10 cellular contexts compared by ENCODE assay signal in the genomic region with DNA sequence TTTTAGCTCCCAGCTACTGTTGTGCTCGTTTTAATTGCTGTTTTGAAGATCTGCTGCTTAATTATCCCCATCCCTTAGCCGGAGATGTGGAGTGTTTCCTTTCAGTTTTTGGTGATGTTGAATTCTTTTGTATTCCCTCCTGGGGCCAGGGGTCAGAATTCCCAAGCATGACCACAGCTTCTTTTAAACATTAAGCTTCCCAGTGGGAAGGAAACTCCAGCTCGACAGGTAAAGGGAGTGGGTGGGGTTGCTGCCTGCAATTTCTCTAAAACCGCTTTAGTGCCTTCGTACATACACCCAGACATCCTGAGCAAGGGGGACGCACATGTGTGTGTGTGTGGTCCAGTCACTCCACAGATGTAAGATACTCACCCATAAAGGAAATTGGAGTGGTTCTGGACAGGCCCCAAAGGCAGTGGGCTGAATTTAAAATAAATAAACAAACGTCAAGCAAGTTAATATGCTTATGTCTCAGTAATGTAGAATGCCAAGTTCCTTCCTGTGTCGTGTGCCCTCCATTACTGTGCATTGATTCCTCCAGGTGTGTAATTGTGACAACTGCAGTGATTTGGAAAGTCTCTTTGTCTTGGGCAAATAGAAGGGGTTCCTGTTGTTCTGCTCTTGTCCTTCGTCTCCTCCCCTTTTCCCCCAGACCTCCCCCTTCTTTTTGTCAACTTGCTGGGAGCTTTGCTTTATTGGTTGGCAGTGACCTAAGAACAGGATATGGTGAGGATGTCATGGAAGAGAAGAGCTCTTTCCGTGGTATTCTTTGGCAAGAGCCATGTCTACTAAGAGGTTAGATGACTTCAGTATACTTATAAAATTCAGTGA. TPM values are rescaled to one million over a fixed set of nuclear protein-coding genes. Genes with fewer than 3 reads are reported as not detected.
DNase-seq lines count a peak whose midpoint lies in the region; TF ChIP-seq lines count a peak whose summit lies in the region.
"Had no signal": no experiment of that assay in that cellular context is flagged by ENCODE, and none has a peak within 500 bp of the region (broad histone marks: within the 10 kb centered on the region; RNA-seq: fewer than 3 reads in every experiment).

No MANE protein-coding gene starts in this region.

- H3K18ac ChIP-seq in neuronal stem cell (ENCODE audit: low read length) = no peak overlapping the region

- H4K91ac ChIP-seq in neuronal stem cell (ENCODE audit: low read depth, low read length, poor library complexity) = no peak overlapping the region

- no peaks in the 10 kb centered on the region for H3K27me3 ChIP-seq in dorsolateral prefrontal cortex
- no peaks in the 10 kb centered on the region for H3K27me3 ChIP-seq in neuronal stem cell (ENCODE audit: control insufficient read depth in 3 of 3, insufficient read depth in 3 of 3, low read depth in 1 of 3, low read length in 3 of 3)

- H2AK5ac ChIP-seq in neuronal stem cell (ENCODE audit: low read depth, low read length) = no peak overlapping the region

- peak overlapping the region in 44 of 59 donors; percentile 3 to 97 (median 72) for H3K27ac ChIP-seq in dorsolateral prefrontal cortex
- no peak overlapping the region for H3K27ac ChIP-seq in neuronal stem cell (replicated peaks; ENCODE audit: low read length)
- H3K27ac ChIP-seq: WERI-Rb-1 had no signal

- H2AFZ ChIP-seq in neuronal stem cell (ENCODE audit: low read length) = no peak overlapping the region

- WGBS in neuronal stem cell (ENCODE audit: extremely low coverage in 2 of 2, insufficient read length in 2 of 2, insufficient replicate concordance in 1 of 2), 2 donors = no CpG with 5 or more reads among the region's 10 CpGs

- H3K36me3 ChIP-seq in neuronal stem cell (replicated peaks in 1 of 2; ENCODE audit: control insufficient read depth in 2 of 2, insufficient read depth in 2 of 2, low read length in 2 of 2) = peaks cover 16 to 88% of the 10 kb centered on the region in 2 donors

- TF ChIP-seq CTCF in LNCaP clone FGC (IDR thresholded peaks at IDR 0.05; ENCODE audit: control insufficient read depth, extremely low read depth, insufficient read depth) (no peak), dorsolateral prefrontal cortex (IDR thresholded peaks at IDR 0.05 in 54 of 56, conservative IDR thresholded peaks at IDR 0.05 in 2 of 56; ENCODE audit: low read depth in 1 of 56, partially characterized antibody in 56 of 56) (no peak)

- H3K14ac ChIP-seq in neuronal stem cell (ENCODE audit: low read length) = no peak overlapping the region

- H3K79me1 ChIP-seq in neuronal stem cell (ENCODE audit: low read depth, low read length) = no peaks in the 10 kb centered on the region

- peak; percentile 69 for DNase-seq in EH (ENCODE audit: low read depth)
- peak; percentile 98 for DNase-seq in LNCaP clone FGC (ENCODE audit: low read depth)
- DNase-seq in dorsolateral prefrontal cortex = no peak
- peak; percentile 29 for DNase-seq in neuronal stem cell (ENCODE audit: low spot score)
- no peak for DNase-seq in NCI-H2107 (lab: John Stamatoyannopoulos, UW)
- no peak for DNase-seq in effector CD4-positive, alpha-beta T cell
- no peak for DNase-seq in NCI-H1105 (lab: John Stamatoyannopoulos, UW)
- DNase-seq: caudate nucleus, NCI-H524, WERI-Rb-1 had no signal

- H2BK15ac ChIP-seq in neuronal stem cell (ENCODE audit: low read length) = no peak overlapping the region

- no peak overlapping the region for H3K9ac ChIP-seq in neuronal stem cell (ENCODE audit: low read depth, low read length, poor library complexity)

- no peak overlapping the region for H4K8ac ChIP-seq in neuronal stem cell (ENCODE audit: low read depth, low read length)

- intact Hi-C loops in dorsolateral prefrontal cortex (cut with DNase I) = no loop called here

- H3K4ac ChIP-seq in neuronal stem cell (ENCODE audit: low read length) = no peak overlapping the region

- H2BK5ac ChIP-seq in neuronal stem cell (ENCODE audit: low read length) = no peak overlapping the region

- H3K23ac ChIP-seq in neuronal stem cell (ENCODE audit: low read depth, low read length, poor library complexity) = no peak overlapping the region

- peaks cover 30 to 31% of the 10 kb centered on the region in 2 donors for H3K4me1 ChIP-seq in neuronal stem cell (ENCODE audit: control insufficient read depth in 2 of 2, insufficient read depth in 1 of 2, low read depth in 1 of 2, low read length in 2 of 2)

- H3K4me2 ChIP-seq in neuronal stem cell (ENCODE audit: insufficient read depth, low read length, poor library complexity, severe bottlenecking) = peak overlapping the region; percentile 47

- H2BK12ac ChIP-seq in neuronal stem cell (ENCODE audit: low read length) = no peak overlapping the region

- H3K9me3 ChIP-seq in neuronal stem cell (replicated peaks in 1 of 2; ENCODE audit: control insufficient read depth in 2 of 2, insufficient read depth in 1 of 2, low read depth in 1 of 2, low read length in 2 of 2) = no peaks in the 10 kb centered on the region

- H3K4me3 ChIP-seq in LNCaP clone FGC (ENCODE audit: low read depth, low read length) (no peak overlapping the region; the same call in 1 of the 2 replicates), dorsolateral prefrontal cortex (no peak overlapping the region), neuronal stem cell (ENCODE audit: low read length in 2 of 2) (no peak overlapping the region)

- H2BK120ac ChIP-seq in neuronal stem cell (ENCODE audit: low read depth, low read length) = no peak overlapping the region

RNA-seq across cellular contexts. Expression of gene ADSL, which starts 19.2 kb away (rescaled TPM):
- total RNA-seq in dorsolateral prefrontal cortex = 10 to 100 TPM; 19.7 to 50.9 (median 31.0) TPM
- polyA plus RNA-seq in neuronal stem cell (2013, experiment 1 of 2) = 70.7 TPM
- 69.7 TPM for polyA plus RNA-seq in neuronal stem cell (2013, experiment 2 of 2)

RNA-seq across cellular contexts. Expression of gene SGSM3, which starts 43.3 kb away (rescaled TPM):
- total RNA-seq in dorsolateral prefrontal cortex = 100 to 1,000 TPM in 52 of 120 experiments, 10 to 100 TPM in 68; 65.9 to 153 (median 96.7) TPM
- polyA plus RNA-seq in neuronal stem cell (2013, experiment 1 of 2) = 57.4 TPM
- polyA plus RNA-seq in neuronal stem cell (2013, experiment 2 of 2) = 53.6 TPM

Comparison
In these comparisons a context has a peak if more than half of its experiments do, and no peak if none do; other contexts are left out.
1. DNase-seq: peak in EH (single experiment), LNCaP clone FGC (single experiment) and neuronal stem cell (single experiment); none in dorsolateral prefrontal cortex (0 of 10), NCI-H2107 (single experiment), effector CD4-positive, alpha-beta T cell (single experiment) and NCI-H1105 (single experiment).